In the genomic region with DNA sequence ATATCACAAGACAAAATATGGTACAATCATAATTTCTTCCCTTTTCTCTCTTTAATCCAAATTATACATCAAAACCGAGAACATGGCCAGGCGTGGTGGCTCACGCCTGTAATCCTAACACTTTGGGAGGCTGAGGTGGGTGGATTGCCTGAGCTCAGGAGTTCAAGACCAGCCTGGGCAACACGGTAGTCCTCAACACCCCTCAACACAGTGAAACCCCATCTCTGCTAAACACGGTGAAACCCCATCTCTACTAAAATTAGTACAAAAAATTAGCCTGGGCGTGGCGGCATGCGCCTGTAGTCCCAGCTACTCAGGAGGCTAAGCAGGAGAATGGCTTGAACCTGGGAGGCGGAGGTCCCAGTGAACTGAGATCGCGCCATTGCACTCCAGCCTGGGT, we compare ENCODE assay signal across 7 cellular contexts. TPM values are rescaled to one million over a fixed set of nuclear protein-coding genes. Genes with fewer than 3 reads are reported as not detected.
DNase-seq lines count a peak whose midpoint lies in the region; ATAC-seq and TF ChIP-seq lines count a peak whose summit lies in the region.
"Not testable (repeated sequence)": the region's sequence is repeated elsewhere in the genome, so short reads cannot be mapped to it uniquely, and the experiment has no call there.

No MANE protein-coding gene starts in this region.

- H3K4me3 Mint-ChIP-seq in activated CD8-positive, alpha-beta memory T cell treated with anti-CD3 and anti-CD28 coated beads, Interleukin-2, amount 10 ng/mL, durations not matched to agents 7 days and 5 days = not testable (repeated sequence)

- peaks cover 12% of the 10 kb centered on the region for H3K36me3 Mint-ChIP-seq in activated CD8-positive, alpha-beta memory T cell treated with anti-CD3 and anti-CD28 coated beads, Interleukin-2, amount 10 ng/mL, durations not matched to agents 7 days and 5 days

- H3K27ac ChIP-seq in breast epithelium (peak overlapping the region; percentile 70), heart left ventricle (peak overlapping the region; percentile 58 to 86 (median 72)), lung (ENCODE audit: low read depth in 1 of 2, low read length in 1 of 2) (peak overlapping the region; percentile 59 to 61), skeletal muscle tissue (ENCODE audit: low read depth, low read length) (peak overlapping the region; percentile 71), thyroid gland (peak overlapping the region; percentile 22 to 75 (median 67))

- not testable (repeated sequence) for H3K27me3 Mint-ChIP-seq in activated CD8-positive, alpha-beta memory T cell treated with anti-CD3 and anti-CD28 coated beads, Interleukin-2, amount 10 ng/mL, durations not matched to agents 7 days and 5 days

- H3K27ac Mint-ChIP-seq in activated CD8-positive, alpha-beta memory T cell treated with anti-CD3 and anti-CD28 coated beads, Interleukin-2, amount 10 ng/mL, durations not matched to agents 7 days and 5 days = peak overlapping the region; percentile 48

- 92 to 98% (median 96%) methylated on average over 11 of the region's 11 CpGs for WGBS in heart left ventricle, 4 donors
- 93 to 95% methylated on average over 11 of the region's 11 CpGs for WGBS in lung, 2 donors
- 97% methylated on average over 11 of the region's 11 CpGs for WGBS in thyroid gland, 2 donors

- not testable (repeated sequence) for TF ChIP-seq CTCF in NB4 (IDR thresholded peaks at IDR 0.05; ENCODE audit: low read depth, low read length); breast epithelium (IDR thresholded peaks at IDR 0.05); heart left ventricle (IDR thresholded peaks at IDR 0.05); lung (IDR thresholded peaks at IDR 0.05; ENCODE audit: control extremely low read depth, extremely low read depth); thyroid gland (IDR thresholded peaks at IDR 0.05)

- CTCF ChIA-PET in activated CD8-positive, alpha-beta memory T cell treated with anti-CD3 and anti-CD28 coated beads, Interleukin-2, amount 10 ng/mL, durations not matched to agents 7 days and 5 days (lab: Charles Lee) = interaction anchor here (0.9 to 1.9 kb wide), 3 partner anchors 10 to 85 kb away, joined by 3 to 12 read pairs (median 4); no protein-coding TSS in a partner anchor

- intact Hi-C loops in breast epithelium (cut with DNase I; ENCODE audit: low total_unique reads); heart left ventricle (cut with DNase I); thyroid gland (cut with DNase I): not testable (repeated sequence)

- peak overlapping the region; percentile 30 for H3K4me3 ChIP-seq in NB4 (ENCODE audit: low read depth, low read length)
- H3K4me3 ChIP-seq in breast epithelium = peak overlapping the region in 1 of 3 donors; percentile 23
- peak overlapping the region in 3 of 12 donors; percentile 7 to 22 (median 17) for H3K4me3 ChIP-seq in heart left ventricle
- H3K4me3 ChIP-seq in lung; skeletal muscle tissue (ENCODE audit: low read length in 3 of 3); thyroid gland (replicated peaks in 1 of 3): not testable (repeated sequence)

- H3K9me3 Mint-ChIP-seq in activated CD8-positive, alpha-beta memory T cell treated with anti-CD3 and anti-CD28 coated beads, Interleukin-2, amount 10 ng/mL, durations not matched to agents 7 days and 5 days (ENCODE audit: low read depth) = not testable (repeated sequence)

- not testable (repeated sequence) for TF ChIP-seq POLR2A in NB4 (IDR thresholded peaks at IDR 0.05; ENCODE audit: extremely low read depth, insufficient read length); breast epithelium (IDR thresholded peaks at IDR 0.05); heart left ventricle (IDR thresholded peaks at IDR 0.05); thyroid gland (IDR thresholded peaks at IDR 0.05)

- H3K4me1 ChIP-seq in breast epithelium (peaks cover 4 to 12% of the 10 kb centered on the region in 2 donors), heart left ventricle (peaks cover 0 to 66% (median 32%) of the 10 kb centered on the region in 12 donors), lung (ENCODE audit: control insufficient read depth in 2 of 2, insufficient read depth in 2 of 2, low read length in 2 of 2) (peaks cover 10 to 18% of the 10 kb centered on the region in 2 donors), skeletal muscle tissue (ENCODE audit: control insufficient read depth in 3 of 3, insufficient read depth in 3 of 3, low read length in 3 of 3) (peaks cover 15 to 28% (median 21%) of the 10 kb centered on the region in 3 donors), thyroid gland (peaks cover 19 to 25% of the 10 kb centered on the region in 2 donors)

- H3K36me3 ChIP-seq in breast epithelium; heart left ventricle; lung (ENCODE audit: control insufficient read depth in 2 of 2, insufficient read depth in 2 of 2, low read length in 2 of 2); skeletal muscle tissue (ENCODE audit: control insufficient read depth in 3 of 3, insufficient read depth in 3 of 3, low read length in 3 of 3); thyroid gland: not testable (repeated sequence)

- H3K27me3 ChIP-seq in breast epithelium; heart left ventricle; lung (ENCODE audit: control insufficient read depth, insufficient read depth); skeletal muscle tissue (ENCODE audit: control insufficient read depth in 3 of 3, insufficient read depth in 3 of 3, low read length in 3 of 3); thyroid gland: not testable (repeated sequence)

- H3K9ac ChIP-seq in skeletal muscle tissue (ENCODE audit: low read depth in 1 of 3, low read length in 3 of 3) = not testable (repeated sequence)

- not testable (repeated sequence) for DNase-seq in NB4 (ENCODE audit: low read depth); activated CD8-positive, alpha-beta memory T cell treated with anti-CD3 and anti-CD28 coated beads, Interleukin-2, amount 10 ng/mL, durations not matched to agents 7 days and 5 days; breast epithelium (ENCODE audit: low spot score in 2 of 2); heart left ventricle; lung (ENCODE audit: low spot score); thyroid gland

- not testable (repeated sequence) for ATAC-seq in activated CD8-positive, alpha-beta memory T cell treated with anti-CD3 and anti-CD28 coated beads, Interleukin-2, amount 10 ng/mL, durations not matched to agents 7 days and 5 days; heart left ventricle; lung (ENCODE audit: insufficient read depth, low FRiP score)

- peaks cover 58% of the 10 kb centered on the region for H3K4me1 Mint-ChIP-seq in activated CD8-positive, alpha-beta memory T cell treated with anti-CD3 and anti-CD28 coated beads, Interleukin-2, amount 10 ng/mL, durations not matched to agents 7 days and 5 days

- not testable (repeated sequence) for H3K9me3 ChIP-seq in breast epithelium; heart left ventricle; lung (ENCODE audit: control insufficient read depth in 2 of 2, insufficient read depth in 1 of 2, low read length in 1 of 2); skeletal muscle tissue (ENCODE audit: control insufficient read depth in 3 of 3, low read length in 3 of 3); thyroid gland

RNA-seq across cellular contexts. Expression of a gene that starts 33.0 kb away (rescaled TPM):
- 10 to 100 TPM; 14.5 to 16.0 TPM for total RNA-seq in activated CD8-positive, alpha-beta memory T cell treated with anti-CD3 and anti-CD28 coated beads, Interleukin-2, amount 10 ng/mL, durations not matched to agents 7 days and 5 days
- total RNA-seq in breast epithelium (100 to 1,000 TPM in 1 of 3 donors, 10 to 100 TPM in 2; 28.5 to 165 (median 51.1) TPM), heart left ventricle (10 to 100 TPM; 12.8 to 21.4 (median 14.5) TPM), lung (10 to 100 TPM; 31.7 to 34.8 TPM), skeletal muscle tissue (35.5 TPM), thyroid gland (10 to 100 TPM; 30.6 to 87.6 (median 43.4) TPM)
- polyA plus RNA-seq in heart left ventricle (10 to 100 TPM; 10.5 to 25.9 TPM), lung (10 to 100 TPM; 21.4 to 34.4 TPM)
